8 cellular contexts compared by ENCODE assay signal in the genomic region with DNA sequence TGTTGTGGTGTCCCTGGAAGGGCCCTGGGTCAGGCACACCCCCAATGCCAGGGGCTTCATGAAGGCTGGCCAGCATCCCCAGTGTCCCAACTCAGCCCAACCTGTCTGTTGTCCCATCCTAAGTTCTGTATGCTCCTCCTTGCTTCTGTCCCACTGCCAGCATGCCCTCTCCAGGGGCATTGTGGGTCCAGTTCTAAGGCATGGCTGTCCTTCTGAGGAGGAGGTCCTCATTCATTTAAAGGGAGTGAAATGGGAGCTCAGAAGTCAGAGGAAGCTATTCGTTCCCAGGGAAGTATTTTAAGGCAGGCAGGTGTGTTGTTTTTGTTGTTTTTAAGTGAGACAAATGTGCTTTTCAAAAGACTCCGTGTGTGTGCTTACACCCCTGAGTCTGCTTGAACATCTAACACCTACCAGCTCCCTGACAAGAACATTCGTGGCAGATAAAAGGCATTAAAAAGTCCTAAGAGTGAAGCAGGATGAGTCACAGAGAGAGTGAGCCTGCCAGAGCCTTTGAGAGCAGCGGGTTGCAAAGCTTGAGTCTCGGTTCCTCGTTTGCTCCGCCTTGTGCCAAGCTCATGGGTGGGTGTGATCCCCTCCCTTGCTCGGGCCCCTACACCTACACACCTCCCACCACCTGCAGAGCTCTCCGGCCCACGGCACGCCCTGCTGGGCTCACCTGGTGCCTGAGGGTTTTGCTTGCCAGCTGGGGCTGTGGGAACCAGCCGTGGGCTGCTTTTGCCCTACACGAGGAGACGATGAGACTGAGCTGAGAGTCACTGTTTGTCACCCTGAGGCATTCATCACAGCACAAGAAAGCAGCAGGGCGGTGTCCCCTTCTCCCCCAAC.
A peak's percentile ranks its signal among the peaks of the same experiment; 100 is the strongest.
DNase-seq lines count a peak whose midpoint lies in the region; ATAC-seq and TF ChIP-seq lines count a peak whose summit lies in the region.

No MANE protein-coding gene starts in this region.

- no peaks in the 10 kb centered on the region for H3K36me3 ChIP-seq in transverse colon

- DNase-seq in GM12864 (ENCODE audit: low read depth) (peak; percentile 72), islet precursor cell (peak; percentile 76), transverse colon (peak; percentile 18), NCI-H82 treated with DMSO at 0.1 percent for 48 hours (lab: John Stamatoyannopoulos, UW; ENCODE audit: unreplicated experiment) (no peak), UCSD-AML1 (lab: John Stamatoyannopoulos, UW; ENCODE audit: unreplicated experiment) (no peak)
- peak in 2 of 3 experiments; percentile 1 to 3 for DNase-seq in activated CD8-positive, alpha-beta memory T cell treated with anti-CD3 and anti-CD28 coated beads for 48 hours (ENCODE audit: low read depth in 2 of 3, low spot score in 2 of 3)

- peaks cover 37% of the 10 kb centered on the region for H3K27me3 ChIP-seq in transverse colon

- ATAC-seq in GM21423 (IDR thresholded peaks at IDR 0.05; ENCODE audit: unreplicated experiment) (peak; percentile 89), HG03558 (IDR thresholded peaks at IDR 0.05; ENCODE audit: extremely low read depth, unreplicated experiment) (peak; percentile 81)

- no peaks in the 10 kb centered on the region for H3K4me1 ChIP-seq in transverse colon

- TF ChIP-seq EP300 in transverse colon (IDR thresholded peaks at IDR 0.05; ENCODE audit: low read depth) = no peak

- no peak for TF ChIP-seq POLR2A in transverse colon (IDR thresholded peaks at IDR 0.05)

- 0 to 13% methylated on average over 1 to 15 of the region's 15 CpGs for WGBS in transverse colon (ENCODE audit: low coverage in 1 of 2), 2 donors

- H3K27ac ChIP-seq in transverse colon = no peak overlapping the region

- TF ChIP-seq CTCF in GM12864 (IDR thresholded peaks at IDR 0.05; ENCODE audit: low read depth, low read length, missing control alignments) = no peak
- no peak for TF ChIP-seq CTCF in transverse colon (IDR thresholded peaks at IDR 0.05)

- intact Hi-C loops in transverse colon (cut with DNase I; ENCODE audit: low total_unique reads) = no loop called here

- H3K9me3 ChIP-seq in transverse colon = no peaks in the 10 kb centered on the region

- H3K4me3 ChIP-seq in GM12864 (ENCODE audit: low read depth, low read length) (no peak overlapping the region), transverse colon (no peak overlapping the region)

- in situ Hi-C loops in transverse colon (cut with MboI; ENCODE audit: low pct_ligation_motif_present in 1 of 4, low pct_unique_long_range_greater_than_20kb in 1 of 4, low sequenced_read_pairs in 3 of 4) = no loop called here

Comparison
In these comparisons a context has a peak if more than half of its experiments do, and no peak if none do; other contexts are left out.
1. DNase-seq: peak in GM12864 (single experiment), activated CD8-positive, alpha-beta memory T cell treated with anti-CD3 and anti-CD28 coated beads for 48 hours (2 of 3), islet precursor cell (single experiment) and transverse colon (single experiment); none in NCI-H82 treated with DMSO at 0.1 percent for 48 hours (single experiment) and UCSD-AML1 (single experiment).